ENCODE assay signal across 19 cellular contexts in genomic region chr7:39130304-39130703, GRCh38.
DNase-seq lines count a peak whose midpoint lies in the region; ATAC-seq, FAIRE-seq and TF ChIP-seq lines count a peak whose summit lies in the region.
"Had no signal": no experiment of that assay in that cellular context is flagged by ENCODE, and none has a peak within 500 bp of the region (broad histone marks: within the 10 kb centered on the region; RNA-seq: fewer than 3 reads in every experiment).

No MANE protein-coding gene starts in this region.

- no TSS peak for BruUV-seq in Calu3 (replicated peaks; lab: Mats Ljungman, UMichigan)

- no peak for ATAC-seq in CD4-positive, alpha-beta T cell (ENCODE audit: poor library complexity)
- no peak for ATAC-seq in sciatic nerve
- ATAC-seq: HCT116, mucosa of descending colon, T-cell had no signal

- peaks cover 6% of the 10 kb centered on the region for H3K4me1 Mint-ChIP-seq in CD4-positive, alpha-beta T cell (ENCODE audit: low read depth)
- H3K4me1 Mint-ChIP-seq in Calu3 (ENCODE audit: low read depth, unreplicated experiment) = peaks cover 10% of the 10 kb centered on the region
- H3K4me1 Mint-ChIP-seq in neural progenitor cell = peaks cover 13% of the 10 kb centered on the region

- no peak for DNase-seq in CD4-positive, alpha-beta T cell
- DNase-seq in Calu3 (no peak), NCI-H748 treated with DMSO at 0.1 percent for 48 hours (lab: John Stamatoyannopoulos, UW) (peak; percentile 31), kidney (no peak), sciatic nerve (ENCODE audit: low spot score) (no peak), GM12892 (ENCODE audit: insufficient read length) (no peak), neural progenitor cell (ENCODE audit: low spot score) (no peak)
- DNase-seq: activated CD8-positive, alpha-beta memory T cell treated with anti-CD3 and anti-CD28 coated beads, Interleukin-2, amount 50 U/mL, for 4 hours; mucosa of descending colon; MV-4-11; T-cell had no signal

- H3K27me3 Mint-ChIP-seq in CD4-positive, alpha-beta T cell = peaks cover 21% of the 10 kb centered on the region
- H3K27me3 Mint-ChIP-seq in Calu3 (ENCODE audit: unreplicated experiment) = no peaks in the 10 kb centered on the region
- H3K27me3 Mint-ChIP-seq in neural progenitor cell (ENCODE audit: insufficient read depth, low read depth) = peaks cover 4% of the 10 kb centered on the region

- H3K9ac ChIP-seq in kidney (ENCODE audit: low read length in 2 of 2) = no peak overlapping the region
- H3K9ac ChIP-seq in neural progenitor cell = no peak overlapping the region
- H3K9ac ChIP-seq: BLaER1 treated with 17β-estradiol and CSF1 and Interleukin-3, amounts not matched to agents 10 nM and 100 nM; parathyroid adenoma had no signal

- H3K4me3 ChIP-seq in kidney (ENCODE audit: low read length in 2 of 2) (peak overlapping the region; percentile 68 to 69), neural progenitor cell (no peak overlapping the region)
- H3K4me3 ChIP-seq: BLaER1 treated with 17β-estradiol and CSF1 and Interleukin-3, amounts not matched to agents 10 nM and 100 nM; mucosa of descending colon; smooth muscle cell had no signal

- H3K4me1 ChIP-seq in kidney (ENCODE audit: control insufficient read depth in 1 of 2, insufficient read depth in 1 of 2, low read depth in 1 of 2, low read length in 2 of 2) (no peaks in the 10 kb centered on the region), neural progenitor cell (peaks cover 29% of the 10 kb centered on the region)
- H3K4me1 ChIP-seq: BLaER1 treated with 17β-estradiol and CSF1 and Interleukin-3, amounts not matched to agents 10 nM and 100 nM; parathyroid adenoma had no signal

- no peaks in the 10 kb centered on the region for H3K9me3 ChIP-seq in CD4-positive, alpha-beta T cell (ENCODE audit: control insufficient read depth, low read length)
- H3K9me3 ChIP-seq in kidney (ENCODE audit: control insufficient read depth in 1 of 2, low read length in 2 of 2) (no peaks in the 10 kb centered on the region), neural progenitor cell (ENCODE audit: low read depth) (no peaks in the 10 kb centered on the region)
- H3K9me3 ChIP-seq: BLaER1 treated with 17β-estradiol and CSF1 and Interleukin-3, amounts not matched to agents 10 nM and 100 nM; mucosa of descending colon had no signal

- H3F3A ChIP-seq in neural progenitor cell (ENCODE audit: low read depth) = peaks cover 14% of the 10 kb centered on the region

- no peaks in the 10 kb centered on the region for H3K36me3 Mint-ChIP-seq in CD4-positive, alpha-beta T cell (ENCODE audit: low read depth)
- H3K36me3 Mint-ChIP-seq in Calu3 (ENCODE audit: insufficient read depth, unreplicated experiment) = peaks cover 9% of the 10 kb centered on the region
- H3K36me3 Mint-ChIP-seq in neural progenitor cell = no peaks in the 10 kb centered on the region
- H3K36me3 Mint-ChIP-seq: T-cell had no signal

- intact Hi-C loops in CD4-positive, alpha-beta T cell (cut with DNase I, micrococcal nuclease) = no loop called here
- intact Hi-C loops in Calu3 (cut with micrococcal nuclease; ENCODE audit: unreplicated experiment) (loop anchor here (2.0 to 10.0 kb wide), 2 partner anchors 198 to 224 kb away; no protein-coding TSS in a partner anchor), kidney (cut with DNase I) (no loop called here), sciatic nerve (cut with DNase I) (no loop called here)

- CTCF ChIA-PET in CD4-positive, alpha-beta T cell (lab: Charles Lee) = no interaction called here
- CTCF ChIA-PET in Calu3 (lab: Charles Lee) = interaction anchor here (0.7 kb wide), 2 partner anchors 11 to 400 kb away, joined by 3 read pairs; no protein-coding TSS in a partner anchor

- no peak overlapping the region for H3K4me2 ChIP-seq in neural progenitor cell
- H3K4me2 ChIP-seq: BLaER1 treated with 17β-estradiol and CSF1 and Interleukin-3, amounts not matched to agents 10 nM and 100 nM; smooth muscle cell had no signal

- H3K36me3 ChIP-seq in kidney (ENCODE audit: control insufficient read depth in 1 of 2, insufficient read depth in 2 of 2, low read length in 2 of 2) = no peaks in the 10 kb centered on the region
- no peaks in the 10 kb centered on the region for H3K36me3 ChIP-seq in neural progenitor cell
- H3K36me3 ChIP-seq: BLaER1 treated with 17β-estradiol and CSF1 and Interleukin-3, amounts not matched to agents 10 nM and 100 nM had no signal

- peak overlapping the region; percentile 28 for H3K4me3 Mint-ChIP-seq in CD4-positive, alpha-beta T cell
- H3K4me3 Mint-ChIP-seq in Calu3 (ENCODE audit: low read depth, unreplicated experiment) (peak overlapping the region; percentile 85), neural progenitor cell (no peak overlapping the region)
- H3K4me3 Mint-ChIP-seq: stimulated activated naive CD8-positive, alpha-beta T cell treated with anti-CD3 and anti-CD28 coated beads, Interleukin-15, Interleukin-2, amounts not matched to agents 100 ng/mL and 50 ng/mL, for 24 hours had no signal

- H4K20me1 ChIP-seq in neural progenitor cell (ENCODE audit: low read depth) = peaks cover 5% of the 10 kb centered on the region
- H4K20me1 ChIP-seq: BLaER1 treated with 17β-estradiol and CSF1 and Interleukin-3, amounts not matched to agents 10 nM and 100 nM had no signal

- POLR2A ChIA-PET in CD4-positive, alpha-beta T cell (lab: Charles Lee) = no interaction called here

- no peak for TF ChIP-seq POLR2A in GM12892 (IDR thresholded peaks at IDR 0.05; ENCODE audit: low read depth, low read length)

- TF ChIP-seq CTCF in CD4-positive, alpha-beta T cell (IDR thresholded peaks at IDR 0.05) = no peak
- no peak for TF ChIP-seq CTCF in Calu3 (IDR thresholded peaks at IDR 0.05; ENCODE audit: unreplicated experiment)
- no peak for TF ChIP-seq CTCF in kidney (IDR thresholded peaks at IDR 0.05; ENCODE audit: borderline replicate concordance, extremely low read depth, insufficient read depth)
- TF ChIP-seq CTCF in neural progenitor cell (IDR thresholded peaks at IDR 0.05) = no peak

- H3K27ac Mint-ChIP-seq in CD4-positive, alpha-beta T cell = no peak overlapping the region
- H3K27ac Mint-ChIP-seq in Calu3 (ENCODE audit: unreplicated experiment) = no peak overlapping the region
- H3K27ac Mint-ChIP-seq in neural progenitor cell = no peak overlapping the region
- H3K27ac Mint-ChIP-seq: stimulated activated naive CD8-positive, alpha-beta T cell treated with anti-CD3 and anti-CD28 coated beads, Interleukin-15, Interleukin-2, amounts not matched to agents 100 ng/mL and 50 ng/mL, for 24 hours; T-cell had no signal

- no peak overlapping the region for H2AFZ ChIP-seq in neural progenitor cell (replicated peaks)
- H2AFZ ChIP-seq: parathyroid adenoma had no signal

- H3K79me2 ChIP-seq in neural progenitor cell (ENCODE audit: low read depth) = no peaks in the 10 kb centered on the region
- H3K79me2 ChIP-seq: parathyroid adenoma had no signal

- H3K9me3 Mint-ChIP-seq in CD4-positive, alpha-beta T cell = no peaks in the 10 kb centered on the region
- H3K9me3 Mint-ChIP-seq in Calu3 (ENCODE audit: low read depth, unreplicated experiment) (no peaks in the 10 kb centered on the region), neural progenitor cell (no peaks in the 10 kb centered on the region)
- H3K9me3 Mint-ChIP-seq: stimulated activated naive CD8-positive, alpha-beta T cell treated with anti-CD3 and anti-CD28 coated beads, Interleukin-15, Interleukin-2, amounts not matched to agents 100 ng/mL and 50 ng/mL, for 24 hours; T-cell had no signal

- FAIRE-seq in kidney (lab: Jason Lieb, UNC) = no peak
- no peak for FAIRE-seq in GM12892 (lab: Jason Lieb, UNC)
- FAIRE-seq: keratinocyte had no signal

- H3K27ac ChIP-seq in CD4-positive, alpha-beta T cell (ENCODE audit: low read depth, low read length) = no peak overlapping the region
- H3K27ac ChIP-seq in kidney (ENCODE audit: low read depth in 2 of 2, low read length in 2 of 2) (no peak overlapping the region), neural progenitor cell (no peak overlapping the region)
- H3K27ac ChIP-seq: BLaER1 treated with 17β-estradiol and CSF1 and Interleukin-3, amounts not matched to agents 10 nM and 100 nM; parathyroid adenoma; RWPE1; VCaP had no signal

- H3K27me3 ChIP-seq in CD4-positive, alpha-beta T cell (ENCODE audit: control insufficient read depth, insufficient read depth, low read length) = no peaks in the 10 kb centered on the region
- no peaks in the 10 kb centered on the region for H3K27me3 ChIP-seq in neural progenitor cell
- H3K27me3 ChIP-seq: BLaER1 treated with 17β-estradiol and CSF1 and Interleukin-3, amounts not matched to agents 10 nM and 100 nM had no signal
